Comparison of ENCODE assay signal across 1 cellular context in genomic region chr12:26121841-26122680, GRCh38.
TF ChIP-seq lines count a peak whose summit lies in the region.

No MANE protein-coding gene starts in this region.

TF ChIP-seq in SK-N-SH treated with all-trans-retinoic acid at 6 μM for 48 hours, 23 proteins besides CTCF, POLR2A, EP300 and RAD21 (continued from another document):
- TF ChIP-seq, protein P1, sequence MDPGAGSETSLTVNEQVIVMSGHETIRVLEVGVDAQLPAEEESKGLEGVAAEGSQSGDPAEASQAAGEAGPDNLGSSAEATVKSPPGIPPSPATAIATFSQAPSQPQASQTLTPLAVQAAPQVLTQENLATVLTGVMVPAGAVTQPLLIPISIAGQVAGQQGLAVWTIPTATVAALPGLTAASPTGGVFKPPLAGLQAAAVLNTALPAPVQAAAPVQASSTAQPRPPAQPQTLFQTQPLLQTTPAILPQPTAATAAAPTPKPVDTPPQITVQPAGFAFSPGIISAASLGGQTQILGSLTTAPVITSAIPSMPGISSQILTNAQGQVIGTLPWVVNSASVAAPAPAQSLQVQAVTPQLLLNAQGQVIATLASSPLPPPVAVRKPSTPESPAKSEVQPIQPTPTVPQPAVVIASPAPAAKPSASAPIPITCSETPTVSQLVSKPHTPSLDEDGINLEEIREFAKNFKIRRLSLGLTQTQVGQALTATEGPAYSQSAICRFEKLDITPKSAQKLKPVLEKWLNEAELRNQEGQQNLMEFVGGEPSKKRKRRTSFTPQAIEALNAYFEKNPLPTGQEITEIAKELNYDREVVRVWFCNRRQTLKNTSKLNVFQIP (CRISPR knock-in tag; IDR thresholded peaks at IDR 0.05; ENCODE audit: borderline replicate concordance, low read depth), result no peak
